ENCODE assay signal across 8 cellular contexts in genomic region chr7:43625453-43625852, GRCh38. TPM values are rescaled to one million over a fixed set of nuclear protein-coding genes. Genes with fewer than 3 reads are reported as not detected.
A peak's percentile ranks its signal among the peaks of the same experiment; 100 is the strongest.
DNase-seq lines count a peak whose midpoint lies in the region; ATAC-seq, FAIRE-seq and TF ChIP-seq lines count a peak whose summit lies in the region.

No MANE protein-coding gene starts in this region.

- peak; percentile 43 for DNase-seq in stimulated activated CD4-positive, alpha-beta T cell treated with anti-CD3 and anti-CD28 coated beads, Interleukin-15, amount 100 ng/mL, for 24 hours
- DNase-seq in stimulated activated CD4-positive, alpha-beta T cell treated with anti-CD3 and anti-CD28 coated beads, Interleukin-4, amount 100 ng/mL, for 4 hours, result no peak
- no peak for DNase-seq in K562 (ENCODE audit: extremely low read depth in 1 of 4, low spot score in 3 of 4)
- no peak for DNase-seq in tibial artery
- no peak for DNase-seq in DMS 273 (lab: John Stamatoyannopoulos, UW; ENCODE audit: unreplicated experiment)
- no peak for DNase-seq in NCI-H510A treated with DMSO at 0.1 percent for 48 hours (lab: John Stamatoyannopoulos, UW)
- no peak for DNase-seq in NOMO-1 (lab: John Stamatoyannopoulos, UW; ENCODE audit: unreplicated experiment in 2 of 2)

- peak overlapping the region; percentile 14 to 83 (median 59) for H3K4me3 Mint-ChIP-seq in IgD-negative memory B cell

- no peaks in the 10 kb centered on the region for H4K20me1 ChIP-seq in K562 (replicated peaks; ENCODE audit: control insufficient read depth, insufficient read depth, low read length)

- H3K36me3 ChIP-seq in K562 (ENCODE audit: control insufficient read depth, insufficient read depth, low read length), result peaks cover 65% of the 10 kb centered on the region; the same call in 2 of the 3 replicates
- peaks cover 9 to 18% (median 13%) of the 10 kb centered on the region in 3 donors for H3K36me3 ChIP-seq in tibial artery

- peaks cover 70 to 73% (median 70%) of the 10 kb centered on the region in 3 donors for H3K4me1 Mint-ChIP-seq in IgD-negative memory B cell

- TF ChIP-seq EP300 in K562 (IDR thresholded peaks at IDR 0.05; ENCODE audit: low read length), result no peak

- H3K36me3 Mint-ChIP-seq in IgD-negative memory B cell, result peaks cover 6% of the 10 kb centered on the region

- no peak overlapping the region for H3K4me3 ChIP-seq in K562
- H3K4me3 ChIP-seq in tibial artery, result no peak overlapping the region

- H3K79me2 ChIP-seq in K562 (ENCODE audit: control insufficient read depth, insufficient read depth, low read length), result no peaks in the 10 kb centered on the region

- intact Hi-C loops in K562 (cut with micrococcal nuclease), result no loop called here
- intact Hi-C loops in tibial artery (cut with DNase I; ENCODE audit: low total_unique reads), result no loop called here

- H3K9me3 ChIP-seq in K562 (replicated peaks; ENCODE audit: control insufficient read depth, insufficient read depth, low read depth, low read length), result no peaks in the 10 kb centered on the region
- H3K9me3 ChIP-seq in tibial artery, result no peaks in the 10 kb centered on the region

- TF ChIP-seq POLR2A in K562 (conservative IDR thresholded peaks at IDR 0.05), result no peak

- H3K9me1 ChIP-seq in K562 (ENCODE audit: control insufficient read depth, insufficient read depth, low read length), result no peaks in the 10 kb centered on the region

- no peak; the same call in 2 of the 3 replicates for ATAC-seq in K562

- H3K27me3 ChIP-seq in K562 (ENCODE audit: control insufficient read depth in 2 of 2, insufficient read depth in 2 of 2, low read length in 2 of 2) (no peaks in the 10 kb centered on the region), tibial artery (no peaks in the 10 kb centered on the region)

- H3K4me2 ChIP-seq in K562 (ENCODE audit: insufficient read depth, low read length), result no peak overlapping the region

- H3K4me1 ChIP-seq in K562 (replicated peaks in 1 of 2; ENCODE audit: control insufficient read depth in 2 of 2, insufficient read depth in 2 of 2, low read length in 2 of 2), result no peaks in the 10 kb centered on the region
- H3K4me1 ChIP-seq in tibial artery, result peaks cover 0 to 55% (median 18%) of the 10 kb centered on the region in 4 donors

- no peak overlapping the region for H2AFZ ChIP-seq in K562 (ENCODE audit: low read depth, low read length)

- peak; percentile 42 for FAIRE-seq in K562 (lab: Jason Lieb, UNC)

- no TSS peak for BruUV-seq in K562 (replicated peaks; lab: Mats Ljungman, UMichigan)

- H3K27me3 Mint-ChIP-seq in IgD-negative memory B cell, result no peaks in the 10 kb centered on the region

- no peaks in the 10 kb centered on the region for H3K9me3 Mint-ChIP-seq in IgD-negative memory B cell

- POLR2A ChIA-PET in K562 (lab: Yijun Ruan, JAX), result interaction anchor here (0.9 kb wide), 1 partner anchor 20 kb away, joined by 3 read pairs; no protein-coding TSS in a partner anchor

- no peak overlapping the region for H3K9ac ChIP-seq in K562 (ENCODE audit: insufficient read depth in 1 of 2, low read depth in 2 of 2, low read length in 2 of 2)

- in situ Hi-C loops in K562 (cut with MboI), result no loop called here

- H3K27ac ChIP-seq in K562 (ENCODE audit: extremely low read depth, low read depth, low read length) (no peak overlapping the region), tibial artery (peak overlapping the region; percentile 42 to 56)

- no peak for TF ChIP-seq RAD21 in K562 (CRISPR knock-in tag; conservative IDR thresholded peaks at IDR 0.05 in 1 of 2, IDR thresholded peaks at IDR 0.05 in 1 of 2)

- CTCF ChIA-PET in K562 (lab: Yijun Ruan, JAX; ENCODE audit: low intra/inter-chr PET ratio), result no interaction called here

- TF ChIP-seq CTCF in K562 (IDR thresholded peaks at IDR 0.05 in 2 of 3, conservative IDR thresholded peaks at IDR 0.05 in 1 of 3; ENCODE audit: insufficient read depth in 2 of 3, low read depth in 1 of 3, low read length in 3 of 3) (no peak), tibial artery (IDR thresholded peaks at IDR 0.05) (no peak)

- H3K27ac Mint-ChIP-seq in IgD-negative memory B cell, result peak overlapping the region; percentile 72 to 94 (median 75)

TF ChIP-seq in K562, 482 proteins besides CTCF, POLR2A, EP300 and RAD21:
- TF ChIP-seq THRB (CRISPR knock-in tag; conservative IDR thresholded peaks at IDR 0.05) (0 out of 2 replicates have a peak, but pooled peaks have one; percentile 16), BHLHE40 (IDR thresholded peaks at IDR 0.05; ENCODE audit: low read length) (no peak), E2F8 (IDR thresholded peaks at IDR 0.05; ENCODE audit: low read depth, partially characterized antibody) (peak; percentile 24), ARID1B (IDR thresholded peaks at IDR 0.05) (no peak), ARID2 (IDR thresholded peaks at IDR 0.05) (no peak)

RNA-seq across cellular contexts. Expression of gene STK17A, which starts 42.5 kb away (rescaled TPM):
- polyA plus RNA-seq in IgD-negative memory B cell (175 TPM), K562 (2011; rRNA removed) (6.7 and 11.5 TPM in 2 replicates), K562 (2014; fragmentation: Illumina TruSeq; extraction: Trizol) (12.3 and 14.6 TPM in 2 replicates), K562 (2014; fragmentation: Nextera tagmentation; extraction: Ambion mirVana) (1 to 10 TPM; 3.4 to 3.5 TPM), K562 (2014; rRNA removed) (10.1 and 13.2 TPM in 2 replicates)
- total RNA-seq in K562 (2011; cell fraction: chromatin; rRNA removed; ENCODE audit: low replicate concordance), result 5.0 and 18.0 TPM in 2 replicates
- 3.5 and 4.2 TPM in 2 replicates for total RNA-seq in K562 (2011; cell fraction: nucleolus; rRNA removed)
- total RNA-seq in K562 (2011; cell fraction: nucleoplasm; rRNA removed), result 8.7 and 17.8 TPM in 2 replicates
- total RNA-seq in K562 (2014; rRNA removed) (13.1 and 13.8 TPM in 2 replicates), K562 (2014; rRNA removed; fragmentation: Illumina TruSeq; extraction: Trizol) (16.3 and 19.5 TPM in 2 replicates), K562 (2015; rRNA removed; fragmentation: Illumina TruSeq; extraction: Trizol) (13.4 and 14.2 TPM in 2 replicates), K562 (2021) (12.3 and 13.7 TPM in 2 replicates)
- polyA plus RNA-seq in K562 (2011; cell fraction: cytosol; rRNA removed), result 2.1 and 2.4 TPM in 2 replicates
- 4.0 and 4.7 TPM in 2 replicates for polyA plus RNA-seq in K562 (2011; cell fraction: nucleus; rRNA removed)
- polyA plus RNA-seq in K562 (2012), result 11.7 and 13.6 TPM in 2 replicates
- 5.5 and 6.4 TPM in 2 replicates for polyA minus RNA-seq in K562 (2011; rRNA and poly(A)+ RNA removed)
- polyA minus RNA-seq in K562 (2011; cell fraction: cytosol; rRNA and poly(A)+ RNA removed), result 3.1 and 3.6 TPM in 2 replicates
- 4.2 and 4.3 TPM in 2 replicates for polyA minus RNA-seq in K562 (2011; cell fraction: nucleus; rRNA and poly(A)+ RNA removed)

Comparison
In these comparisons a context has a peak if more than half of its experiments do, and no peak if none do; other contexts are left out.
1. RNA of gene STK17A, which starts 42.5 kb away (polyA plus RNA-seq): 175 TPM in IgD-negative memory B cell (single experiment); 2.1 to 14.6 TPM in K562; every median in the first group is over 10 times any median in the second.